Comparison of ENCODE assay signal across 8 cellular contexts in genomic region chr18:13726228-13726971, GRCh38. TPM values are rescaled to one million over a fixed set of nuclear protein-coding genes. Genes with fewer than 3 reads are reported as not detected.
DNase-seq lines count a peak whose midpoint lies in the region; ATAC-seq, FAIRE-seq and TF ChIP-seq lines count a peak whose summit lies in the region.

Gene FAM210A, minus strand, starts transcription at chr18:13726558. Its CDS starts 44,481 bp downstream, at chr18:13682077.
Gene RNMT, plus strand, starts transcription at chr18:13726673. Its CDS starts 4,845 bp downstream, at chr18:13731518.

- peaks cover 14% of the 10 kb centered on the region for H3K36me3 Mint-ChIP-seq in T-cell
- H3K36me3 Mint-ChIP-seq in type B pancreatic cell = peaks cover 8% of the 10 kb centered on the region

- H3K4me1 Mint-ChIP-seq in T-cell = peaks cover 60 to 68% (median 60%) of the 10 kb centered on the region in 3 donors
- H3K4me1 Mint-ChIP-seq in type B pancreatic cell (ENCODE audit: unreplicated experiment) = peaks cover 23% of the 10 kb centered on the region

- H3K4me1 ChIP-seq in adrenal gland (replicated peaks in 1 of 2) (peaks cover 6 to 26% of the 10 kb centered on the region in 2 donors), heart left ventricle (peaks cover 0 to 50% (median 24%) of the 10 kb centered on the region in 12 donors)

- H3K27me3 Mint-ChIP-seq in T-cell = no peaks in the 10 kb centered on the region
- H3K27me3 Mint-ChIP-seq in type B pancreatic cell = no peaks in the 10 kb centered on the region

- ATAC-seq in HG02840 (IDR thresholded peaks at IDR 0.05; ENCODE audit: low FRiP score, unreplicated experiment) (peak; percentile 92), T-cell (replicated peaks in 1 of 4) (peak; percentile 96 to 97 (median 96)), heart left ventricle (peak; percentile 96 to 98 (median 98))

- CTCF ChIA-PET in T-cell (lab: Charles Lee) = interaction anchor here (0.6 to 1.2 kb wide), 5 partner anchors 262 to 736 kb away, joined by 3 to 5 read pairs (median 4); partner anchors contain the start of gene CEP192 (in 1 of the 2)

- no peaks in the 10 kb centered on the region for H3K9me3 Mint-ChIP-seq in T-cell
- no peaks in the 10 kb centered on the region for H3K9me3 Mint-ChIP-seq in type B pancreatic cell

- H3K4me3 Mint-ChIP-seq in T-cell = peak within 1 kb of the TSS; percentile 85 to 95 (median 86)
- H3K4me3 Mint-ChIP-seq in type B pancreatic cell = peak within 1 kb of the TSS; percentile 91

- 0 to 3% (median 0%) methylated on average over 4 to 77 of the region's 77 CpGs for WGBS in adrenal gland, 4 donors
- 0 to 1% (median 0%) methylated on average over 14 to 77 of the region's 77 CpGs for WGBS in heart left ventricle, 4 donors

- peak; percentile 80 for DNase-seq in GM12891 (ENCODE audit: insufficient read length, low spot score)
- peak; percentile 55 for DNase-seq in NCI-H1436 treated with DMSO at 0.1 percent for 48 hours (lab: John Stamatoyannopoulos, UW)
- DNase-seq in T-cell = peak; percentile 80 to 96 (median 93)
- peak; percentile 96 to 98 (median 97) for DNase-seq in adrenal gland
- DNase-seq in heart left ventricle = peak; percentile 96 to 98 (median 98)
- DNase-seq in pons (ENCODE audit: low spot score) = peak; percentile 95
- DNase-seq in type B pancreatic cell (ENCODE audit: extremely low spot score, unreplicated experiment) = peak; percentile 96

- peak within 1 kb of the TSS; percentile 82 to 99 (median 89) for H3K4me3 ChIP-seq in adrenal gland
- H3K4me3 ChIP-seq in heart left ventricle = peak within 1 kb of the TSS; percentile 72 to 97 (median 86)

- H3K36me3 ChIP-seq in adrenal gland (replicated peaks in 1 of 2) (no peaks in the 10 kb centered on the region), heart left ventricle (peaks cover 0 to 11% (median 0%) of the 10 kb centered on the region in 9 donors)

- peak within 1 kb of the TSS; percentile 89 to 100 (median 95) for H3K27ac ChIP-seq in adrenal gland
- H3K27ac ChIP-seq in heart left ventricle = peak within 1 kb of the TSS; percentile 84 to 99 (median 91)

- H3K27ac Mint-ChIP-seq in T-cell (peak within 1 kb of the TSS; percentile 89 to 97), type B pancreatic cell (peak within 1 kb of the TSS; percentile 92)

- TF ChIP-seq CTCF in adrenal gland (IDR thresholded peaks at IDR 0.05) (no peak), heart left ventricle (IDR thresholded peaks at IDR 0.05) (peak in 5 of 12 donors; percentile 19 to 46 (median 41)), type B pancreatic cell (conservative IDR thresholded peaks at IDR 0.05) (no peak)

- no peaks in the 10 kb centered on the region for H3K27me3 ChIP-seq in adrenal gland
- H3K27me3 ChIP-seq in heart left ventricle = no peaks in the 10 kb centered on the region

- peak; percentile 100 for FAIRE-seq in GM12891 (lab: Jason Lieb, UNC)

- POLR2A ChIA-PET in T-cell (lab: Charles Lee) = interaction anchor here in 1 of 2 donors (0.5 to 0.9 kb wide), 5 partner anchors 20 to 778 kb away, joined by 3 to 6 read pairs (median 4); no protein-coding TSS in a partner anchor

- intact Hi-C loops in adrenal gland (cut with DNase I) (no loop called here), heart left ventricle (cut with DNase I) (loop anchor here in 9 of 10 donors (2.0 to 10.0 kb wide), 12 partner anchors 40 to 732 kb away; partner anchors contain the start of genes LDLRAD4 (in 6 of the 9) and CEP192 (in 1 of the 9))

- TF ChIP-seq POLR2A in GM12891 (IDR thresholded peaks at IDR 0.05; ENCODE audit: low read depth, low read length) (peak; percentile 67), adrenal gland (IDR thresholded peaks at IDR 0.05) (peak; percentile 29 to 84), heart left ventricle (IDR thresholded peaks at IDR 0.05) (peak in 1 of 2 donors; percentile 71)

- no peaks in the 10 kb centered on the region for H3K9me3 ChIP-seq in adrenal gland (replicated peaks in 1 of 3)
- H3K9me3 ChIP-seq in heart left ventricle = no peaks in the 10 kb centered on the region

TF ChIP-seq in GM12891, 5 proteins besides CTCF, POLR2A, EP300 and RAD21:
- TF ChIP-seq SPI1 (IDR thresholded peaks at IDR 0.05; ENCODE audit: low read depth, low read length) = 0 out of 2 replicates have a peak, but pooled peaks have one; percentile 24
- TF ChIP-seq PAX5 (IDR thresholded peaks at IDR 0.05; ENCODE audit: insufficient read depth, low read length, severe bottlenecking) = no peak
- TF ChIP-seq POLR2AphosphoS5 (IDR thresholded peaks at IDR 0.05; ENCODE audit: low read depth, low read length) = peak; percentile 80
- no peak for TF ChIP-seq POU2F2 (IDR thresholded peaks at IDR 0.05; ENCODE audit: low read depth, low read length)
- TF ChIP-seq TAF1 (IDR thresholded peaks at IDR 0.05; ENCODE audit: low read depth, low read length) = peak; percentile 57
TF ChIP-seq in GM12891: peak in this region for 3.

RNA-seq across cellular contexts. Expression of gene FAM210A, which starts in this region (rescaled TPM):
- polyA plus RNA-seq in GM12891 (2012; ENCODE audit: low read depth, missing spikeins) = 16.8 TPM
- total RNA-seq in T-cell (10 to 100 TPM in 1 of 5 donors, 1 to 10 TPM in 4; 7.3 to 10.8 (median 9.1) TPM), adrenal gland (10 to 100 TPM in 4 of 8 donors, 1 to 10 TPM in 4; 4.6 to 29.5 (median 10.8) TPM), heart left ventricle (10 to 100 TPM; 29.3 to 66.4 (median 48.7) TPM), type B pancreatic cell (ENCODE audit: low replicate concordance) (16.4 and 16.9 TPM in 2 replicates)
- polyA plus RNA-seq in adrenal gland (10 to 100 TPM in 1 of 3 donors, 1 to 10 TPM in 2; 3.4 to 15.2 (median 4.7) TPM), heart left ventricle (10 to 100 TPM; 14.0 to 26.1 TPM)

RNA-seq across cellular contexts. Expression of gene RNMT, which starts in this region (rescaled TPM):
- 28.3 TPM for polyA plus RNA-seq in GM12891 (2012; ENCODE audit: low read depth, missing spikeins)
- 10 to 100 TPM; 36.4 to 88.4 (median 48.7) TPM for total RNA-seq in T-cell
- total RNA-seq in adrenal gland = 10 to 100 TPM in 7 of 8 donors, 1 to 10 TPM in 1; 8.5 to 23.8 (median 20.9) TPM
- polyA plus RNA-seq in adrenal gland = 10 to 100 TPM; 10.5 to 19.4 (median 11.2) TPM
- total RNA-seq in heart left ventricle = 10 to 100 TPM; 19.9 to 38.0 (median 26.6) TPM
- 10 to 100 TPM; 14.8 to 18.2 TPM for polyA plus RNA-seq in heart left ventricle
- total RNA-seq in type B pancreatic cell (ENCODE audit: low replicate concordance) = 40.8 and 41.4 TPM in 2 replicates

Comparison
In these comparisons a context has a peak if more than half of its experiments do, and no peak if none do; other contexts are left out.
1. Peak in every context shown above with its lines: DNase-seq, ATAC-seq, H3K4me3 ChIP-seq and H3K27ac ChIP-seq.
2. intact Hi-C loops: an anchor here in heart left ventricle (2.0 to 10.0 kb wide); none called in adrenal gland.